2 cellular contexts compared by ENCODE assay signal in the genomic region with DNA sequence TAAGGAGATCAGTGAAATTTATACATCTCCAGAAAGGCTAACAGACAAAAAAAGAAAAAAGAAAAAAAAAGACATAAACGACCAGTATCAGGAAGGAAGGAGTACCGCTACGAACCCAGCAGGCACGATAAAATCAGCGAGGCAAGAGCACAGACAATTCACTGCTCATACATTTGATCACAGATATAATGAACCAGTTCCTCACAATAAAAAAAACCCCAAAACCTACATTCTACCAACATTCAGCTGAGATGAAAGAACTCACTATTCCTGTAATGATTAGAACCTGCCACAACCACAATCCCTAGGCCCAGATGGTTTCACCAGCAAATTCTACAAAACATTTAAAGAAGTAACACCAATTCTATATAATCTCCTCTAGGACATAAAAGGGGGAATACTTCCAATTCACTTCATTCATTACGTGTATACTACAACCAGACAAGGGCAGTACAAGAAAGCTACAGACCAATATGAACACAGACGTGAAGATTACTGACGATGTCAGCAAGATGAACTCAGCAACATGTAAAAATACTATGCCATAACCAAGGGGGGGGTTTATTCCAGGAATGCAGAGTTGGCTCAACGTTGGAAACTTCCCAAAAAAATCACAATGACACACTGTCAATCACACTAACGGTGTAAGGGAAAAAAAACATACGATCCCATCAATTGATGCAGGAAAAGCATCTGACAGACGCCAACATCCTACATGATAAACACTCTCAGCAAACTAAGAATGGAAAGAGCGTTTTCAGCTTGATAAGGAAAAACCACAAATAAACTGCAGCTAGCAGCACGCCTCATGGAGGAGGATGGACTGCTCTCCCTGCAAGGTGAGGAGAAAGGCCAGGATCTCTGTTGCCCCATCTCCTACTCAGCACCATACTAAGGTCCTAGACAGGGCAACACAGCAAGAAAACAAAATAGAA.
A peak's percentile ranks its signal among the peaks of the same experiment; 100 is the strongest.
TF ChIP-seq lines count a peak whose summit lies in the region.

No MANE protein-coding gene starts in this region.

TF ChIP-seq in HepG2, 621 proteins besides CTCF, POLR2A, EP300 and RAD21:
- no peak for TF ChIP-seq CREM (IDR thresholded peaks at IDR 0.05)
- TF ChIP-seq CREM (CRISPR knock-in tag; IDR thresholded peaks at IDR 0.05), result no peak
- no peak for TF ChIP-seq ZNF235 (CRISPR knock-in tag; IDR thresholded peaks at IDR 0.05; ENCODE audit: borderline replicate concordance)
- TF ChIP-seq MAFF (IDR thresholded peaks at IDR 0.05; ENCODE audit: low read depth, low read length), result peak; percentile 71
- TF ChIP-seq MAFK (conservative IDR thresholded peaks at IDR 0.05 in 1 of 2, IDR thresholded peaks at IDR 0.05 in 1 of 2; ENCODE audit: low read length in 2 of 2), result peak; percentile 77 to 83

TF ChIP-seq in GM12878, 131 proteins besides CTCF, POLR2A, EP300 and RAD21:
- TF ChIP-seq JUNB (IDR thresholded peaks at IDR 0.05), result peak; percentile 30; the same call in 1 of the 2 replicates
- peak; percentile 89 for TF ChIP-seq RUNX3 (IDR thresholded peaks at IDR 0.05; ENCODE audit: low read length)
- TF ChIP-seq, protein P1, sequence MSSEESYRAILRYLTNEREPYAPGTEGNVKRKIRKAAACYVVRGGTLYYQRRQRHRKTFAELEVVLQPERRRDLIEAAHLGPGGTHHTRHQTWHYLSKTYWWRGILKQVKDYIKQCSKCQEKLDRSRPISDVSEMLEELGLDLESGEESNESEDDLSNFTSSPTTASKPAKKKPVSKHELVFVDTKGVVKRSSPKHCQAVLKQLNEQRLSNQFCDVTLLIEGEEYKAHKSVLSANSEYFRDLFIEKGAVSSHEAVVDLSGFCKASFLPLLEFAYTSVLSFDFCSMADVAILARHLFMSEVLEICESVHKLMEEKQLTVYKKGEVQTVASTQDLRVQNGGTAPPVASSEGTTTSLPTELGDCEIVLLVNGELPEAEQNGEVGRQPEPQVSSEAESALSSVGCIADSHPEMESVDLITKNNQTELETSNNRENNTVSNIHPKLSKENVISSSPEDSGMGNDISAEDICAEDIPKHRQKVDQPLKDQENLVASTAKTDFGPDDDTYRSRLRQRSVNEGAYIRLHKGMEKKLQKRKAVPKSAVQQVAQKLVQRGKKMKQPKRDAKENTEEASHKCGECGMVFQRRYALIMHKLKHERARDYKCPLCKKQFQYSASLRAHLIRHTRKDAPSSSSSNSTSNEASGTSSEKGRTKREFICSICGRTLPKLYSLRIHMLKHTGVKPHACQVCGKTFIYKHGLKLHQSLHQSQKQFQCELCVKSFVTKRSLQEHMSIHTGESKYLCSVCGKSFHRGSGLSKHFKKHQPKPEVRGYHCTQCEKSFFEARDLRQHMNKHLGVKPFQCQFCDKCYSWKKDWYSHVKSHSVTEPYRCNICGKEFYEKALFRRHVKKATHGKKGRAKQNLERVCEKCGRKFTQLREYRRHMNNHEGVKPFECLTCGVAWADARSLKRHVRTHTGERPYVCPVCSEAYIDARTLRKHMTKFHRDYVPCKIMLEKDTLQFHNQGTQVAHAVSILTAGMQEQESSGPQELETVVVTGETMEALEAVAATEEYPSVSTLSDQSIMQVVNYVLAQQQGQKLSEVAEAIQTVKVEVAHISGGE (CRISPR knock-in tag; IDR thresholded peaks at IDR 0.05), result no peak
- peak; percentile 88; the same call in 1 of the 2 replicates for TF ChIP-seq TCF7 (IDR thresholded peaks at IDR 0.05; ENCODE audit: borderline replicate concordance)
- no peak for TF ChIP-seq BRCA1 (IDR thresholded peaks at IDR 0.05; ENCODE audit: low read depth, low read length)
- TF ChIP-seq MTA2 (IDR thresholded peaks at IDR 0.05; ENCODE audit: low read depth), result peak; percentile 52; the same call in 1 of the 2 replicates
- TF ChIP-seq CBX5 (IDR thresholded peaks at IDR 0.05; ENCODE audit: low read depth), result no peak
- TF ChIP-seq SPI1 (IDR thresholded peaks at IDR 0.05; ENCODE audit: borderline replicate concordance, insufficient read depth, low read depth, low read length), result peak; percentile 10; the same call in 1 of the 2 replicates
- TF ChIP-seq, protein P2, sequence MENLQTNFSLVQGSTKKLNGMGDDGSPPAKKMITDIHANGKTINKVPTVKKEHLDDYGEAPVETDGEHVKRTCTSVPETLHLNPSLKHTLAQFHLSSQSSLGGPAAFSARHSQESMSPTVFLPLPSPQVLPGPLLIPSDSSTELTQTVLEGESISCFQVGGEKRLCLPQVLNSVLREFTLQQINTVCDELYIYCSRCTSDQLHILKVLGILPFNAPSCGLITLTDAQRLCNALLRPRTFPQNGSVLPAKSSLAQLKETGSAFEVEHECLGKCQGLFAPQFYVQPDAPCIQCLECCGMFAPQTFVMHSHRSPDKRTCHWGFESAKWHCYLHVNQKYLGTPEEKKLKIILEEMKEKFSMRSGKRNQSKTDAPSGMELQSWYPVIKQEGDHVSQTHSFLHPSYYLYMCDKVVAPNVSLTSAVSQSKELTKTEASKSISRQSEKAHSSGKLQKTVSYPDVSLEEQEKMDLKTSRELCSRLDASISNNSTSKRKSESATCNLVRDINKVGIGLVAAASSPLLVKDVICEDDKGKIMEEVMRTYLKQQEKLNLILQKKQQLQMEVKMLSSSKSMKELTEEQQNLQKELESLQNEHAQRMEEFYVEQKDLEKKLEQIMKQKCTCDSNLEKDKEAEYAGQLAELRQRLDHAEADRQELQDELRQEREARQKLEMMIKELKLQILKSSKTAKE (IDR thresholded peaks at IDR 0.05; ENCODE audit: low read depth, poor library complexity, severe bottlenecking), result no peak
- TF ChIP-seq, protein P3, sequence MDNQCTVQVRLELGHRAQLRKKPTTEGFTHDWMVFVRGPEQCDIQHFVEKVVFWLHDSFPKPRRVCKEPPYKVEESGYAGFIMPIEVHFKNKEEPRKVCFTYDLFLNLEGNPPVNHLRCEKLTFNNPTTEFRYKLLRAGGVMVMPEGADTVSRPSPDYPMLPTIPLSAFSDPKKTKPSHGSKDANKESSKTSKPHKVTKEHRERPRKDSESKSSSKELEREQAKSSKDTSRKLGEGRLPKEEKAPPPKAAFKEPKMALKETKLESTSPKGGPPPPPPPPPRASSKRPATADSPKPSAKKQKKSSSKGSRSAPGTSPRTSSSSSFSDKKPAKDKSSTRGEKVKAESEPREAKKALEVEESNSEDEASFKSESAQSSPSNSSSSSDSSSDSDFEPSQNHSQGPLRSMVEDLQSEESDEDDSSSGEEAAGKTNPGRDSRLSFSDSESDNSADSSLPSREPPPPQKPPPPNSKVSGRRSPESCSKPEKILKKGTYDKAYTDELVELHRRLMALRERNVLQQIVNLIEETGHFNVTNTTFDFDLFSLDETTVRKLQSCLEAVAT (IDR thresholded peaks at IDR 0.05), result 0 out of 2 replicates have a peak, but pooled peaks have one; percentile 28
TF ChIP-seq in GM12878: peak in this region for 6.
